20 cellular contexts compared by ENCODE assay signal in the genomic region with DNA sequence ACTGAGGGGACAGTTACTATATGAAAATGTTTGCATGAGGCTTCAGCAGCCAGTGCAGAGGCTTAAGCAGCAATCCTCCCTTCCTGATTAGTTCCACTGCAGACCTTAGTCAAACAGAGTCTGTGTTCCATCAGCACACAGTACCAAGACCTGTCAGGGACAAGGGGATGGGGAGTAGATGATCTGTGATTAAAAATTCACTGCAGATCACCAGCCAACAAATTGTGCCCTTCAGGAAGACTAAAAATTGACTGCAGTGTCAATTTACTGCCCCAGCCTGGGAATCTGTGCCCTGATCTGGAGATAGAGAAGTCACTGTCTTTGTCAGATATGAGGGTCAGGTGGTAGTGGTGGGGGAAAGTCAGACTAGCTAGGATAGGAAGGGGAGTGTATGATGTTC. TPM values are rescaled to one million over a fixed set of nuclear protein-coding genes. Genes with fewer than 3 reads are reported as not detected.
DNase-seq lines count a peak whose midpoint lies in the region; ATAC-seq and TF ChIP-seq lines count a peak whose summit lies in the region.
"Had no signal": no experiment of that assay in that cellular context is flagged by ENCODE, and none has a peak within 500 bp of the region (broad histone marks: within the 10 kb centered on the region; RNA-seq: fewer than 3 reads in every experiment).

No MANE protein-coding gene starts in this region.

- CTCF ChIA-PET in IMR-90 (lab: Yijun Ruan, JAX) = no interaction called here

- no peak overlapping the region for H3K14ac ChIP-seq in IMR-90 (replicated peaks; ENCODE audit: low read depth, low read length)

- dilution Hi-C loops in IMR-90 (cut with HindIII; ENCODE audit: low sequenced_read_pairs, unreplicated experiment) = no loop called here

- H3K4me2 ChIP-seq in IMR-90 (ENCODE audit: low read depth, low read length) (no peak overlapping the region), neural progenitor cell (no peak overlapping the region), GM23338 (no peak overlapping the region)
- H3K4me2 ChIP-seq: BLaER1 had no signal

- no peaks in the 10 kb centered on the region for H4K20me1 ChIP-seq in IMR-90 (ENCODE audit: insufficient read depth, low read length)
- no peaks in the 10 kb centered on the region for H4K20me1 ChIP-seq in neural progenitor cell (ENCODE audit: low read depth)
- no peaks in the 10 kb centered on the region for H4K20me1 ChIP-seq in GM23338 (replicated peaks; ENCODE audit: insufficient read depth)
- H4K20me1 ChIP-seq: BLaER1 had no signal

- H3K4me1 ChIP-seq in cardiac muscle cell (ENCODE audit: low read depth) (peaks cover 43% of the 10 kb centered on the region), left ventricle myocardium inferior (no peaks in the 10 kb centered on the region), BE2C (0 out of 2 replicates have a peak, but pooled peaks cover 3% of the 10 kb centered on the region), IMR-90 (ENCODE audit: control insufficient read depth, insufficient read depth, low read length) (no peaks in the 10 kb centered on the region), neural progenitor cell (peaks cover 29% of the 10 kb centered on the region), GM23338 (ENCODE audit: insufficient read depth) (peaks cover 4% of the 10 kb centered on the region; the same call in 1 of the 2 replicates)
- H3K4me1 ChIP-seq: BLaER1, Caco-2 had no signal

- H3K18ac ChIP-seq in IMR-90 (ENCODE audit: low read depth, low read length) = no peak overlapping the region

- H3K4ac ChIP-seq in IMR-90 (ENCODE audit: low read depth, low read length) = no peak overlapping the region

- no peak for TF ChIP-seq POLR2A in IMR-90 (IDR thresholded peaks at IDR 0.05; ENCODE audit: low read depth, low read length)

- H3K27ac Mint-ChIP-seq in neural progenitor cell (no peak overlapping the region), GM23338 (no peak overlapping the region)
- H3K27ac Mint-ChIP-seq: CD4-positive, CD25-positive, alpha-beta regulatory T cell; CD8-positive, alpha-beta T cell; H9 had no signal

- H3K4me1 Mint-ChIP-seq in neural progenitor cell (peaks cover 41% of the 10 kb centered on the region), GM23338 (peaks cover 13% of the 10 kb centered on the region; the same call in 2 of the 3 replicates)
- H3K4me1 Mint-ChIP-seq: CD4-positive, CD25-positive, alpha-beta regulatory T cell had no signal

- H3K36me3 Mint-ChIP-seq in neural progenitor cell = no peaks in the 10 kb centered on the region
- H3K36me3 Mint-ChIP-seq in GM23338 (ENCODE audit: low read depth) = no peaks in the 10 kb centered on the region
- H3K36me3 Mint-ChIP-seq: CD4-positive, CD25-positive, alpha-beta regulatory T cell; CD8-positive, alpha-beta T cell had no signal

- DNase-seq in cardiac muscle cell (ENCODE audit: low read depth in 1 of 2, low spot score in 1 of 2) (peak in 1 of 2 donors; percentile 77), left ventricle myocardium inferior (no peak), BE2C (peak; percentile 35), IMR-90 (no peak), neural progenitor cell (ENCODE audit: low spot score) (no peak), GM23338 (ENCODE audit: low spot score) (no peak)
- DNase-seq: Caco-2; CD4-positive, CD25-positive, alpha-beta regulatory T cell; CD8-positive, alpha-beta T cell; DMS79; EL; GDM1; GM23248; H9 had no signal

- no peak overlapping the region for H2BK5ac ChIP-seq in IMR-90 (ENCODE audit: low read depth, low read length, poor library complexity, severe bottlenecking)

- in situ Hi-C loops in IMR-90 (cut with MboI; ENCODE audit: low sequenced_read_pairs) = no loop called here

- no peaks in the 10 kb centered on the region; the same call in 1 of the 2 replicates for H3K9me1 ChIP-seq in IMR-90 (ENCODE audit: insufficient read depth, low read length)

- peak overlapping the region; percentile 43 for H2AK9ac ChIP-seq in IMR-90 (replicated peaks; ENCODE audit: low read depth, low read length, poor library complexity)

- H3K36me3 ChIP-seq in cardiac muscle cell = no peaks in the 10 kb centered on the region
- no peaks in the 10 kb centered on the region for H3K36me3 ChIP-seq in left ventricle myocardium inferior
- no peaks in the 10 kb centered on the region; the same call in 1 of the 2 replicates for H3K36me3 ChIP-seq in BE2C
- no peaks in the 10 kb centered on the region for H3K36me3 ChIP-seq in IMR-90 (ENCODE audit: control insufficient read depth, insufficient read depth, low read length)
- no peaks in the 10 kb centered on the region for H3K36me3 ChIP-seq in neural progenitor cell
- no peaks in the 10 kb centered on the region for H3K36me3 ChIP-seq in GM23338 (ENCODE audit: insufficient read depth)
- H3K36me3 ChIP-seq: BLaER1 had no signal

- H2BK120ac ChIP-seq in IMR-90 (ENCODE audit: low read depth, low read length) = no peak overlapping the region

- no peak overlapping the region for H2BK15ac ChIP-seq in IMR-90 (ENCODE audit: low read depth, low read length)

- H3K79me2 ChIP-seq in neural progenitor cell (ENCODE audit: low read depth) = no peaks in the 10 kb centered on the region
- no peaks in the 10 kb centered on the region for H3K79me2 ChIP-seq in GM23338 (replicated peaks; ENCODE audit: insufficient read depth)

- H3K4me3 ChIP-seq in cardiac muscle cell (no peak overlapping the region), left ventricle myocardium inferior (no peak overlapping the region), BE2C (ENCODE audit: low read depth, low read length) (no peak overlapping the region), IMR-90 (ENCODE audit: insufficient read depth, low read depth, low read length) (no peak overlapping the region), neural progenitor cell (no peak overlapping the region), GM23338 (no peak overlapping the region)
- H3K4me3 ChIP-seq: BLaER1, GM12878, GM23248 had no signal

- H3K9me3 ChIP-seq in cardiac muscle cell (ENCODE audit: low read depth) (no peaks in the 10 kb centered on the region), left ventricle myocardium inferior (replicated peaks) (no peaks in the 10 kb centered on the region), BE2C (no peaks in the 10 kb centered on the region), IMR-90 (ENCODE audit: control insufficient read depth, insufficient read depth, low read length) (no peaks in the 10 kb centered on the region), neural progenitor cell (ENCODE audit: low read depth) (no peaks in the 10 kb centered on the region)
- H3K9me3 ChIP-seq: BLaER1, Caco-2 had no signal

- ATAC-seq in IMR-90 (ENCODE audit: low read depth) (no peak), GM23338 (no peak)
- ATAC-seq: CD8-positive, alpha-beta T cell; GM12878; HCT116 had no signal

- H3K27me3 Mint-ChIP-seq in neural progenitor cell (ENCODE audit: insufficient read depth, low read depth) (peaks cover 2% of the 10 kb centered on the region), GM23338 (ENCODE audit: insufficient read depth, low read depth, poor library complexity) (peaks cover 8% of the 10 kb centered on the region)
- H3K27me3 Mint-ChIP-seq: CD4-positive, CD25-positive, alpha-beta regulatory T cell had no signal

- no peak overlapping the region for H4K8ac ChIP-seq in IMR-90 (ENCODE audit: low read depth in 2 of 2, low read length in 2 of 2)

- no peak overlapping the region for H3K56ac ChIP-seq in IMR-90 (ENCODE audit: extremely low read depth, insufficient read depth, low read length)

- no peaks in the 10 kb centered on the region; the same call in 1 of the 2 replicates for H3K9me2 ChIP-seq in GM23338 (ENCODE audit: insufficient read depth)

- H2BK20ac ChIP-seq in IMR-90 (ENCODE audit: low read depth, low read length) = no peak overlapping the region

- H3K27ac ChIP-seq in cardiac muscle cell (peak overlapping the region; percentile 33), left ventricle myocardium inferior (replicated peaks) (no peak overlapping the region), IMR-90 (ENCODE audit: insufficient read depth, low read length) (no peak overlapping the region), neural progenitor cell (no peak overlapping the region), GM23338 (ENCODE audit: low read depth) (no peak overlapping the region)
- H3K27ac ChIP-seq: BLaER1, C4-2B, GM23248 had no signal

- no peaks in the 10 kb centered on the region for H3K27me3 ChIP-seq in cardiac muscle cell
- H3K27me3 ChIP-seq in left ventricle myocardium inferior (ENCODE audit: low read depth) = peaks cover 6% of the 10 kb centered on the region
- H3K27me3 ChIP-seq in BE2C = no peaks in the 10 kb centered on the region
- no peaks in the 10 kb centered on the region for H3K27me3 ChIP-seq in IMR-90 (ENCODE audit: control insufficient read depth, insufficient read depth, low read length)
- no peaks in the 10 kb centered on the region for H3K27me3 ChIP-seq in neural progenitor cell
- H3K27me3 ChIP-seq in GM23338 (ENCODE audit: insufficient read depth) = no peaks in the 10 kb centered on the region
- H3K27me3 ChIP-seq: BLaER1 had no signal

- H4K91ac ChIP-seq in IMR-90 (ENCODE audit: insufficient read depth, low read depth, low read length) = no peak overlapping the region

- no peak overlapping the region for H3K23ac ChIP-seq in IMR-90 (ENCODE audit: low read depth, low read length)

- intact Hi-C loops in left ventricle myocardium inferior (cut with micrococcal nuclease) = no loop called here
- intact Hi-C loops in IMR-90 (cut with micrococcal nuclease) = no loop called here

- TF ChIP-seq CTCF in cardiac muscle cell (IDR thresholded peaks at IDR 0.05; ENCODE audit: low read depth, low read length) (no peak), left ventricle myocardium inferior (IDR thresholded peaks at IDR 0.05; ENCODE audit: borderline replicate concordance) (no peak), BE2C (IDR thresholded peaks at IDR 0.05; ENCODE audit: low read depth, low read length) (no peak), IMR-90 (conservative IDR thresholded peaks at IDR 0.05; ENCODE audit: low read depth, low read length) (no peak), neural progenitor cell (IDR thresholded peaks at IDR 0.05) (no peak), GM23338 (conservative IDR thresholded peaks at IDR 0.05; ENCODE audit: low read depth in 2 of 2) (no peak)

- no TSS peak for BruUV-seq in IMR-90 (replicated peaks; lab: Mats Ljungman, UMichigan)

- no peak overlapping the region for H4K5ac ChIP-seq in IMR-90 (ENCODE audit: low read depth, low read length)

- H3K79me1 ChIP-seq in IMR-90 (ENCODE audit: low read depth in 1 of 2, low read length in 2 of 2) = no peaks in the 10 kb centered on the region

- no peak for TF ChIP-seq RAD21 in IMR-90 (IDR thresholded peaks at IDR 0.05; ENCODE audit: low read length)

- H2AFZ ChIP-seq in IMR-90 (replicated peaks; ENCODE audit: low read length, poor library complexity) = no peak overlapping the region
- H2AFZ ChIP-seq in neural progenitor cell (replicated peaks) = peak overlapping the region; percentile 14
- H2AFZ ChIP-seq in GM23338 = no peak overlapping the region
- H2AFZ ChIP-seq: GM23248 had no signal

- H3K4me3 Mint-ChIP-seq in neural progenitor cell (no peak overlapping the region), GM23338 (no peak overlapping the region)
- H3K4me3 Mint-ChIP-seq: CD4-positive, CD25-positive, alpha-beta regulatory T cell; CD8-positive, alpha-beta T cell; H9 had no signal

- H3K9me3 Mint-ChIP-seq in neural progenitor cell (no peaks in the 10 kb centered on the region), GM23338 (no peaks in the 10 kb centered on the region)
- H3K9me3 Mint-ChIP-seq: CD4-positive, CD25-positive, alpha-beta regulatory T cell; CD8-positive, alpha-beta T cell; H9 had no signal

- H3K9ac ChIP-seq in IMR-90 (ENCODE audit: low read depth, low read length) = no peak overlapping the region
- no peak overlapping the region for H3K9ac ChIP-seq in neural progenitor cell
- H3K9ac ChIP-seq: BLaER1, GM23248 had no signal

- no peak overlapping the region for H2AK5ac ChIP-seq in IMR-90 (ENCODE audit: low read depth, low read length)

- POLR2A ChIA-PET in IMR-90 (lab: Charles Lee; ENCODE audit: unreplicated experiment) = no interaction called here

- peaks cover 4% of the 10 kb centered on the region for H3F3A ChIP-seq in neural progenitor cell (ENCODE audit: low read depth)
- no peaks in the 10 kb centered on the region for H3F3A ChIP-seq in GM23338 (replicated peaks; ENCODE audit: low read depth)

RNA-seq across cellular contexts. Expression of gene NMNAT3, which starts 13.8 kb away (rescaled TPM):
- 5.0 and 16.0 TPM in 2 replicates for total RNA-seq in cardiac muscle cell
- 6.3 and 11.4 TPM in 2 replicates for polyA plus RNA-seq in cardiac muscle cell
- 10.7 TPM for total RNA-seq in left ventricle myocardium inferior
- not detected for polyA plus RNA-seq in BE2C (2012; ENCODE audit: insufficient read depth, insufficient read length, low read depth)
- under 0.01 and 0.36 TPM in 2 replicates for total RNA-seq in IMR-90 (2012; rRNA removed)
- 0.12 and 0.47 TPM in 2 replicates for polyA plus RNA-seq in IMR-90 (2012; rRNA removed)
- polyA plus RNA-seq in IMR-90 (2012; cell fraction: cytosol; rRNA removed) = 0.19 and 0.42 TPM in 2 replicates
- 0.23 and 0.34 TPM in 2 replicates for polyA plus RNA-seq in IMR-90 (2012; cell fraction: nucleus; rRNA removed; ENCODE audit: low replicate concordance)
- total RNA-seq in neural progenitor cell (ENCODE audit: low replicate concordance) = 0.87 and 0.95 TPM in 2 replicates
- 7.4 and 9.2 TPM in 2 replicates for total RNA-seq in GM23338 (2014; rRNA removed; shearing (Covaris generic))
- 8.2 and 8.3 TPM in 2 replicates for polyA plus RNA-seq in GM23338 (2016; fragmentation: Nextera tagmentation; extraction: Ambion mirVana)
- total RNA-seq: A172, GM23248, H4 had no signal
- polyA plus RNA-seq: GM23248 had no signal
